ENCODE assay signal across 12 cellular contexts in genomic region chr15:85555875-85556617, GRCh38.
A peak's percentile ranks its signal among the peaks of the same experiment; 100 is the strongest.
DNase-seq lines count a peak whose midpoint lies in the region; ATAC-seq and TF ChIP-seq lines count a peak whose summit lies in the region.
"Had no signal": no experiment of that assay in that cellular context is flagged by ENCODE, and none has a peak within 500 bp of the region (broad histone marks: within the 10 kb centered on the region; RNA-seq: fewer than 3 reads in every experiment).

No MANE protein-coding gene starts in this region.

- H3K4me3 ChIP-seq in lower lobe of right lung = peak overlapping the region; percentile 35
- H3K4me3 ChIP-seq in GM23248 = no peak overlapping the region
- H3K4me3 ChIP-seq: colonic mucosa, SJSA1 had no signal

- H3K4me1 ChIP-seq in lower lobe of right lung (peaks cover 69% of the 10 kb centered on the region), GM23248 (ENCODE audit: insufficient read depth) (no peaks in the 10 kb centered on the region)
- H3K4me1 ChIP-seq: colonic mucosa, SJSA1 had no signal

- peaks cover 5% of the 10 kb centered on the region; the same call in 1 of the 2 replicates for H3K79me2 ChIP-seq in GM23248 (ENCODE audit: insufficient read depth)

- ATAC-seq in GM18858 (IDR thresholded peaks at IDR 0.05; ENCODE audit: unreplicated experiment) (peak; percentile 61), GM21529 (IDR thresholded peaks at IDR 0.05; ENCODE audit: unreplicated experiment) (peak; percentile 67), HG03442 (IDR thresholded peaks at IDR 0.05; ENCODE audit: unreplicated experiment) (peak; percentile 85), lower lobe of right lung (no peak)

- TF ChIP-seq CTCF in lower lobe of right lung (IDR thresholded peaks at IDR 0.05) = no peak

- H3K9ac ChIP-seq in GM23248 = no peak overlapping the region

- H3F3A ChIP-seq in GM23248 (ENCODE audit: insufficient read depth) = 0 out of 2 replicates have a peak, but pooled peaks cover 4% of the 10 kb centered on the region

- 87 to 92% methylated on average over 5 of the region's 5 CpGs for WGBS in GM23248 (ENCODE audit: low coverage in 1 of 2, low lambda C conversion rate in 2 of 2, missing lambda C conversion rate in 2 of 2), 2 experiments

- H3K27ac ChIP-seq in lower lobe of right lung (peak overlapping the region; percentile 64), GM23248 (no peak overlapping the region)
- H3K27ac ChIP-seq: colonic mucosa, SJSA1 had no signal

- intact Hi-C loops in lower lobe of right lung (cut with DNase I) (no loop called here), head of caudate nucleus (cut with DNase I) (no loop called here)

- no peaks in the 10 kb centered on the region for H4K20me1 ChIP-seq in GM23248 (ENCODE audit: insufficient read depth)

- H3K9me2 ChIP-seq in GM23248 (ENCODE audit: insufficient read depth) = no peaks in the 10 kb centered on the region

- H3K36me3 ChIP-seq in lower lobe of right lung (peaks cover 10% of the 10 kb centered on the region), GM23248 (ENCODE audit: low read depth) (no peaks in the 10 kb centered on the region; the same call in 1 of the 2 replicates)
- H3K36me3 ChIP-seq: colonic mucosa had no signal

- no peak overlapping the region for H2AFZ ChIP-seq in GM23248

- H3K27me3 ChIP-seq in lower lobe of right lung (ENCODE audit: low read depth) (no peaks in the 10 kb centered on the region), GM23248 (replicated peaks; ENCODE audit: insufficient read depth) (no peaks in the 10 kb centered on the region)
- H3K27me3 ChIP-seq: colonic mucosa, SJSA1 had no signal

- no peak overlapping the region for H3K4me2 ChIP-seq in GM23248 (ENCODE audit: unreplicated experiment)

- in situ Hi-C loops in GM23248 (cut with MboI) = loop anchor here (10.0 kb wide), 1 partner anchor 61 kb away; no protein-coding TSS in a partner anchor

- H3K9me3 ChIP-seq in lower lobe of right lung (no peaks in the 10 kb centered on the region), GM23248 (ENCODE audit: low read depth) (no peaks in the 10 kb centered on the region)
- H3K9me3 ChIP-seq: colonic mucosa, SJSA1 had no signal

- DNase-seq in lower lobe of right lung (no peak), head of caudate nucleus (no peak), GM23248 (no peak), mucosa of gallbladder (ENCODE audit: low spot score) (no peak), NCI-H1092 (lab: John Stamatoyannopoulos, UW) (no peak)
- DNase-seq: activated CD8-positive, alpha-beta memory T cell treated with anti-CD3 and anti-CD28 coated beads, Interleukin-2, amount 50 U/mL, for 48 hours; colonic mucosa; NCI-H187 treated with DMSO at 0.1 percent for 48 hours had no signal

Comparison
In these comparisons a context has a peak if more than half of its experiments do, and no peak if none do; other contexts are left out.
1. ATAC-seq: peak in GM18858 (single experiment), GM21529 (single experiment) and HG03442 (single experiment); none in lower lobe of right lung (0 of 2).